ENCODE assay signal across 9 cellular contexts in the genomic region with DNA sequence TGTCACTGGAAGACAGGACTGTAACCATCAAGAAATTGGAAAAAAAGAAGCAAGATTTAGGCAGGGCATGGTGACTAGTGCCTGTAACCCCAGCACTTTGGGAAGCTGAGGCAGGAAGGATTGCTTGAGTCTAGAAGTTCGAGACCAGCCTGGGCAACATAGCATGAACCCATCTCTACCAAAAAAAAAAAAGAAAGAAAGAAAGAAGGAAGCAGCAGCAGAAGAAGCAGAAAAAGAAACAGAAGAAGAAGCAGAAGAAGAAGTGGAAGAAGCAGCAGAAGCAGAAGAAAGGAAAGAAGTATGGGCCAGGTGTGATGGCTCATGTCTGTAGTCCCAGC. TPM values are rescaled to one million over a fixed set of nuclear protein-coding genes. Genes with fewer than 3 reads are reported as not detected.
DNase-seq lines count a peak whose midpoint lies in the region; ATAC-seq and TF ChIP-seq lines count a peak whose summit lies in the region.
"Had no signal": no experiment of that assay in that cellular context is flagged by ENCODE, and none has a peak within 500 bp of the region (broad histone marks: within the 10 kb centered on the region; RNA-seq: fewer than 3 reads in every experiment).

No MANE protein-coding gene starts in this region.

- peak overlapping the region; percentile 38 for H3K9ac ChIP-seq in mucosa of stomach (ENCODE audit: low read length)

- TF ChIP-seq CTCF in heart right ventricle (IDR thresholded peaks at IDR 0.05) (no peak), uterus (IDR thresholded peaks at IDR 0.05) (no peak)

- H3K36me3 ChIP-seq in heart right ventricle (no peaks in the 10 kb centered on the region), mucosa of stomach (ENCODE audit: control insufficient read depth, insufficient read depth, low read length) (no peaks in the 10 kb centered on the region), uterus (no peaks in the 10 kb centered on the region), SJCRH30 (no peaks in the 10 kb centered on the region), MG63 (no peaks in the 10 kb centered on the region)
- H3K36me3 ChIP-seq: WERI-Rb-1 had no signal

- H3K27ac Mint-ChIP-seq in activated naive CD4-positive, alpha-beta T cell treated with anti-CD3 and anti-CD28 coated beads, Interleukin-2, amount 50 U/mL, for 72 hours = peak overlapping the region; percentile 70 to 93

- H3K27ac ChIP-seq in heart right ventricle = peak overlapping the region in 8 of 10 donors; percentile 25 to 96 (median 56)
- peak overlapping the region; percentile 66 to 96 for H3K27ac ChIP-seq in uterus
- no peak overlapping the region for H3K27ac ChIP-seq in SJCRH30
- H3K27ac ChIP-seq: WERI-Rb-1 had no signal

- TF ChIP-seq POLR2A in uterus (IDR thresholded peaks at IDR 0.05) = no peak

- peaks cover 4 to 5% of the 10 kb centered on the region in 2 donors for H3K36me3 Mint-ChIP-seq in activated naive CD4-positive, alpha-beta T cell treated with anti-CD3 and anti-CD28 coated beads, Interleukin-2, amount 50 U/mL, for 72 hours

- DNase-seq in heart right ventricle = no peak
- DNase-seq in left cardiac atrium = no peak
- DNase-seq in activated naive CD4-positive, alpha-beta T cell treated with anti-CD3 and anti-CD28 coated beads, Interleukin-2, amount 50 U/mL, for 72 hours (ENCODE audit: low spot score in 2 of 2) = no peak
- no peak for DNase-seq in uterus
- no peak for DNase-seq in SJCRH30
- no peak for DNase-seq in MG63
- DNase-seq: WERI-Rb-1 had no signal

- no peaks in the 10 kb centered on the region for H3K9me3 Mint-ChIP-seq in activated naive CD4-positive, alpha-beta T cell treated with anti-CD3 and anti-CD28 coated beads, Interleukin-2, amount 50 U/mL, for 72 hours

- intact Hi-C loops in heart right ventricle (cut with DNase I) (no loop called here), left cardiac atrium (cut with DNase I) (no loop called here), uterus (cut with DNase I; ENCODE audit: low total_unique reads) (no loop called here)

- H3K9me3 ChIP-seq in heart right ventricle (no peaks in the 10 kb centered on the region), mucosa of stomach (ENCODE audit: control insufficient read depth, low read length) (no peaks in the 10 kb centered on the region), uterus (no peaks in the 10 kb centered on the region), SJCRH30 (replicated peaks) (no peaks in the 10 kb centered on the region), MG63 (no peaks in the 10 kb centered on the region)

- peaks cover 5 to 65% (median 62%) of the 10 kb centered on the region in 9 donors for H3K4me1 ChIP-seq in heart right ventricle
- peaks cover 39% of the 10 kb centered on the region for H3K4me1 ChIP-seq in mucosa of stomach (ENCODE audit: control insufficient read depth, insufficient read depth, low read length)
- H3K4me1 ChIP-seq in uterus = peaks cover 11 to 19% of the 10 kb centered on the region in 2 donors
- H3K4me1 ChIP-seq in SJCRH30 = peaks cover 11% of the 10 kb centered on the region

- ATAC-seq in heart right ventricle = no peak
- no peak for ATAC-seq in left cardiac atrium
- ATAC-seq in activated naive CD4-positive, alpha-beta T cell treated with anti-CD3 and anti-CD28 coated beads, Interleukin-2, amount 50 U/mL, for 72 hours = no peak
- no peak for ATAC-seq in HG03571 (IDR thresholded peaks at IDR 0.05; ENCODE audit: unreplicated experiment)

- no peak overlapping the region for H3K4me3 ChIP-seq in heart right ventricle
- H3K4me3 ChIP-seq in mucosa of stomach (ENCODE audit: low read length) = no peak overlapping the region
- H3K4me3 ChIP-seq in uterus = no peak overlapping the region
- no peak overlapping the region for H3K4me3 ChIP-seq in SJCRH30
- no peak overlapping the region for H3K4me3 ChIP-seq in MG63

- WGBS in heart right ventricle, 2 donors = 87 to 100% methylated on average over 1 of the region's 1 CpG

- no peaks in the 10 kb centered on the region for H3K27me3 ChIP-seq in heart right ventricle
- no peaks in the 10 kb centered on the region for H3K27me3 ChIP-seq in mucosa of stomach (ENCODE audit: control insufficient read depth, insufficient read depth, low read length)
- no peaks in the 10 kb centered on the region for H3K27me3 ChIP-seq in uterus
- H3K27me3 ChIP-seq in SJCRH30 = no peaks in the 10 kb centered on the region
- H3K27me3 ChIP-seq in MG63 = no peaks in the 10 kb centered on the region

RNA-seq across cellular contexts. Expression of a gene that starts 30.5 kb away (rescaled TPM):
- total RNA-seq in heart right ventricle = 100 to 1,000 TPM; 119 to 302 (median 168) TPM
- 100 to 1,000 TPM; 288 to 308 TPM for polyA plus RNA-seq in heart right ventricle
- total RNA-seq in left cardiac atrium = 100 to 1,000 TPM; 121 to 159 TPM
- 1 to 10 TPM; 1.6 to 8.9 TPM for total RNA-seq in activated naive CD4-positive, alpha-beta T cell treated with anti-CD3 and anti-CD28 coated beads, Interleukin-2, amount 50 U/mL, for 72 hours
- total RNA-seq in uterus = 100 to 1,000 TPM in 3 of 4 donors, 10 to 100 TPM in 1; 71.9 to 486 (median 216) TPM
- total RNA-seq in SJCRH30 (2014; rRNA removed; shearing (Covaris generic)) = 1.9 and 2.0 TPM in 2 replicates
- 90.5 and 117 TPM in 2 replicates for total RNA-seq in MG63 (2014; rRNA removed; shearing (Covaris generic); ENCODE audit: low replicate concordance)

RNA-seq across cellular contexts. Expression of a gene that starts 47.1 kb away (rescaled TPM):
- 100 to 1,000 TPM in 1 of 10 donors, 10 to 100 TPM in 9; 58.6 to 105 (median 78.4) TPM for total RNA-seq in heart right ventricle
- polyA plus RNA-seq in heart right ventricle = 10 to 100 TPM; 23.6 to 38.6 TPM
- total RNA-seq in left cardiac atrium = 10 to 100 TPM; 59.9 to 79.5 TPM
- total RNA-seq in activated naive CD4-positive, alpha-beta T cell treated with anti-CD3 and anti-CD28 coated beads, Interleukin-2, amount 50 U/mL, for 72 hours = 100 to 1,000 TPM in 1 of 2 donors, 10 to 100 TPM in 1; 66.5 to 101 TPM
- total RNA-seq in uterus = 10 to 100 TPM in 3 of 4 donors, 1 to 10 TPM in 1; 8.5 to 88.7 (median 27.9) TPM
- 66.5 and 76.2 TPM in 2 replicates for total RNA-seq in SJCRH30 (2014; rRNA removed; shearing (Covaris generic))
- total RNA-seq in MG63 (2014; rRNA removed; shearing (Covaris generic); ENCODE audit: low replicate concordance) = 14.8 and 15.0 TPM in 2 replicates
